1 cellular context compared by ENCODE assay signal in genomic region chr7:99373086-99374066, GRCh38.
TF ChIP-seq lines count a peak whose summit lies in the region.

No MANE protein-coding gene starts in this region.

TF ChIP-seq in HepG2, 621 proteins besides CTCF, POLR2A, EP300 and RAD21:
- TF ChIP-seq ZNF451 (CRISPR knock-in tag; IDR thresholded peaks at IDR 0.05) (0 out of 2 replicates have a peak, but pooled peaks have one; percentile 25), ZMYM4 (CRISPR knock-in tag; IDR thresholded peaks at IDR 0.05) (0 out of 2 replicates have a peak, but pooled peaks have one; percentile 3), MED1 (CRISPR knock-in tag; IDR thresholded peaks at IDR 0.05) (0 out of 2 replicates have a peak, but pooled peaks have one; percentile 5), GLMP (CRISPR knock-in tag; IDR thresholded peaks at IDR 0.05; ENCODE audit: borderline replicate concordance) (peak; percentile 40; the same call in 1 of the 2 replicates), ZBTB38 (CRISPR knock-in tag; IDR thresholded peaks at IDR 0.05) (peak; percentile 96), IKZF1 (IDR thresholded peaks at IDR 0.05) (no peak), MAZ (IDR thresholded peaks at IDR 0.05; ENCODE audit: borderline replicate concordance, low read depth, low read length) (no peak), MAZ (CRISPR knock-in tag; IDR thresholded peaks at IDR 0.05; ENCODE audit: low read depth) (no peak)
TF ChIP-seq in HepG2: peak in this region for 5.
